ENCODE assay signal across 1 cellular context in genomic region chr15:90934256-90934948, GRCh38.
TF ChIP-seq lines count a peak whose summit lies in the region.

No MANE protein-coding gene starts in this region.

TF ChIP-seq in K562, 482 proteins besides CTCF, POLR2A, EP300 and RAD21 (continued from another document):
- peak in 1 of 3 experiments; percentile 59 for TF ChIP-seq YY1 (IDR thresholded peaks at IDR 0.05; ENCODE audit: borderline replicate concordance in 1 of 3, control insufficient read depth in 1 of 3, extremely low read depth in 1 of 3, insufficient read depth in 3 of 3, insufficient read length in 1 of 3, insufficient replicate concordance in 2 of 3, low read depth in 1 of 3, low read length in 2 of 3)
- peak; percentile 90 for TF ChIP-seq EGR1 (conservative IDR thresholded peaks at IDR 0.05)
- TF ChIP-seq ETV5 (CRISPR knock-in tag; IDR thresholded peaks at IDR 0.05; ENCODE audit: low read depth): no peak
- TF ChIP-seq SPI1 (IDR thresholded peaks at IDR 0.05; ENCODE audit: borderline replicate concordance, low read depth, low read length): 0 out of 2 replicates have a peak, but pooled peaks have one; percentile 23
- no peak for TF ChIP-seq ATF4 (CRISPR knock-in tag; IDR thresholded peaks at IDR 0.05)
- peak; percentile 14 for TF ChIP-seq CTCFL (IDR thresholded peaks at IDR 0.05; ENCODE audit: borderline replicate concordance, insufficient read depth, low read depth, low read length, poor library complexity, severe bottlenecking)
- TF ChIP-seq ATF7 (IDR thresholded peaks at IDR 0.05): 0 out of 2 replicates have a peak, but pooled peaks have one; percentile 26
- peak in 1 of 2 experiments; percentile 51; a peak in 1 of 4 replicates for TF ChIP-seq TBL1XR1 (IDR thresholded peaks at IDR 0.05; ENCODE audit: low read length in 2 of 2)
- no peak for TF ChIP-seq ZNF134 (CRISPR knock-in tag; conservative IDR thresholded peaks at IDR 0.05)
- no peak for TF ChIP-seq SMARCA5 (IDR thresholded peaks at IDR 0.05)
- TF ChIP-seq MTA1 (IDR thresholded peaks at IDR 0.05; ENCODE audit: borderline replicate concordance): no peak
- TF ChIP-seq FOXA1 (IDR thresholded peaks at IDR 0.05; ENCODE audit: borderline replicate concordance): no peak
- peak; percentile 78 for TF ChIP-seq STAG1 (CRISPR knock-in tag; IDR thresholded peaks at IDR 0.05; ENCODE audit: borderline replicate concordance)
- peak; percentile 66; the same call in 1 of the 2 replicates for TF ChIP-seq ARID4B (CRISPR knock-in tag; IDR thresholded peaks at IDR 0.05)
- TF ChIP-seq MYC (IDR thresholded peaks at IDR 0.05; ENCODE audit: low read depth, low read length): no peak
- TF ChIP-seq MYC (CRISPR knock-in tag; IDR thresholded peaks at IDR 0.05; ENCODE audit: borderline replicate concordance, low read depth): no peak
- no peak for TF ChIP-seq REST (CRISPR knock-in tag; IDR thresholded peaks at IDR 0.05; ENCODE audit: low read depth)
- no peak for TF ChIP-seq KAT2B (IDR thresholded peaks at IDR 0.05; ENCODE audit: low read depth, low read length)
- peak; percentile 33 for TF ChIP-seq TBP (optimal IDR thresholded peaks at IDR 0.05; ENCODE audit: low read depth, low read length)
- TF ChIP-seq BRD9 (IDR thresholded peaks at IDR 0.05; ENCODE audit: low read depth, partially characterized antibody): peak; percentile 25
- peak; percentile 24 for TF ChIP-seq SAP30 (IDR thresholded peaks at IDR 0.05; ENCODE audit: borderline replicate concordance, insufficient read depth, low read depth, low read length, poor library complexity, severe bottlenecking)
